Comparison of ENCODE assay signal across 11 cellular contexts in genomic region chr10:96670786-96671185, GRCh38. TPM values are rescaled to one million over a fixed set of nuclear protein-coding genes. Genes with fewer than 3 reads are reported as not detected.
DNase-seq lines count a peak whose midpoint lies in the region; ATAC-seq and TF ChIP-seq lines count a peak whose summit lies in the region.
"Had no signal": no experiment of that assay in that cellular context is flagged by ENCODE, and none has a peak within 500 bp of the region (broad histone marks: within the 10 kb centered on the region; RNA-seq: fewer than 3 reads in every experiment).

No MANE protein-coding gene starts in this region.

- peaks cover 23% of the 10 kb centered on the region; the same call in 1 of the 2 replicates for H4K20me1 ChIP-seq in DOHH2 (ENCODE audit: control insufficient read depth, insufficient read depth, low read depth, low read length)
- no peaks in the 10 kb centered on the region for H4K20me1 ChIP-seq in PC-3 (ENCODE audit: low read length)

- peak overlapping the region; percentile 12; the same call in 1 of the 2 replicates for H3K27ac ChIP-seq in DOHH2 (ENCODE audit: low read depth, low read length)
- H3K27ac ChIP-seq in PC-3 (ENCODE audit: low read length), result no peak overlapping the region
- no peak overlapping the region for H3K27ac ChIP-seq in RWPE1
- H3K27ac ChIP-seq: ascending aorta had no signal

- TF ChIP-seq CTCF in DOHH2 (IDR thresholded peaks at IDR 0.05; ENCODE audit: low read depth, low read length, poor library complexity, severe bottlenecking) (no peak), PC-3 (conservative IDR thresholded peaks at IDR 0.05; ENCODE audit: low read depth, low read length) (no peak), natural killer cell (IDR thresholded peaks at IDR 0.05) (no peak), glutamatergic neuron (IDR thresholded peaks at IDR 0.05; ENCODE audit: partially characterized antibody, unreplicated experiment) (no peak), RWPE1 (conservative IDR thresholded peaks at IDR 0.05; ENCODE audit: low read depth) (no peak)

- peak; percentile 70 for ATAC-seq in PC-3
- ATAC-seq in natural killer cell, result peak; percentile 54 to 81 (median 78)
- ATAC-seq in left cardiac atrium, result no peak

- no peaks in the 10 kb centered on the region for H3K36me3 Mint-ChIP-seq in natural killer cell
- H3K36me3 Mint-ChIP-seq in glutamatergic neuron (ENCODE audit: unreplicated experiment), result no peaks in the 10 kb centered on the region

- CTCF ChIA-PET in PC-3 (lab: Charles Lee), result no interaction called here
- CTCF ChIA-PET in RWPE1 (lab: Yijun Ruan, JAX), result no interaction called here

- DNase-seq in NCI-H1092 treated with DMSO at 0.1 percent for 48 hours (lab: John Stamatoyannopoulos, UW) (peak; percentile 73), PC-3 (peak; percentile 21), natural killer cell (peak; percentile 57), NCI-H446 (lab: John Stamatoyannopoulos, UW) (no peak), glutamatergic neuron (no peak), left cardiac atrium (no peak), RWPE1 (ENCODE audit: low spot score) (no peak)
- DNase-seq: NCI-H82 had no signal

- H3K9me3 Mint-ChIP-seq in natural killer cell, result no peaks in the 10 kb centered on the region
- H3K9me3 Mint-ChIP-seq in glutamatergic neuron (ENCODE audit: unreplicated experiment), result no peaks in the 10 kb centered on the region

- H3K4me3 Mint-ChIP-seq in natural killer cell (peak overlapping the region; percentile 85), glutamatergic neuron (ENCODE audit: unreplicated experiment) (no peak overlapping the region)

- peak overlapping the region; percentile 98 to 99 for H3K27ac Mint-ChIP-seq in natural killer cell
- no peak overlapping the region for H3K27ac Mint-ChIP-seq in glutamatergic neuron (ENCODE audit: unreplicated experiment)

- H3K36me3 ChIP-seq in DOHH2 (ENCODE audit: control insufficient read depth, low read length) (peaks cover 76% of the 10 kb centered on the region), PC-3 (ENCODE audit: low read depth, low read length) (no peaks in the 10 kb centered on the region)
- H3K36me3 ChIP-seq: ascending aorta had no signal

- H3K4me2 ChIP-seq in DOHH2 (ENCODE audit: low read length), result peak overlapping the region; percentile 73
- no peak overlapping the region for H3K4me2 ChIP-seq in PC-3 (ENCODE audit: low read length)

- intact Hi-C loops in PC-3 (cut with micrococcal nuclease), result no loop called here
- intact Hi-C loops in natural killer cell (cut with micrococcal nuclease), result loop anchor here (1.0 to 2.0 kb wide), 4 partner anchors 18 to 84 kb away; partner anchors contain the start of gene TM9SF3
- intact Hi-C loops in left cardiac atrium (cut with DNase I), result no loop called here

- no peaks in the 10 kb centered on the region for H3K9me2 ChIP-seq in DOHH2 (replicated peaks; ENCODE audit: control insufficient read depth, low read length)
- no peaks in the 10 kb centered on the region for H3K9me2 ChIP-seq in PC-3 (replicated peaks; ENCODE audit: low read length)

- H3K27me3 Mint-ChIP-seq in natural killer cell (ENCODE audit: low read depth in 2 of 2), result no peaks in the 10 kb centered on the region
- no peaks in the 10 kb centered on the region for H3K27me3 Mint-ChIP-seq in glutamatergic neuron (ENCODE audit: unreplicated experiment)

- H3K9me3 ChIP-seq in DOHH2 (ENCODE audit: control insufficient read depth, insufficient read depth, low read length) (no peaks in the 10 kb centered on the region), PC-3 (ENCODE audit: low read length) (no peaks in the 10 kb centered on the region)
- H3K9me3 ChIP-seq: ascending aorta had no signal

- peaks cover 100% of the 10 kb centered on the region for H3K79me2 ChIP-seq in DOHH2 (ENCODE audit: control insufficient read depth, low read length)
- no peaks in the 10 kb centered on the region for H3K79me2 ChIP-seq in PC-3 (ENCODE audit: low read length)

- BruUV-seq in PC-3 (replicated peaks; lab: Mats Ljungman, UMichigan), result no TSS peak

- no peak overlapping the region for H3K9ac ChIP-seq in PC-3 (ENCODE audit: low read length)

- H3F3A ChIP-seq in DOHH2 (ENCODE audit: control insufficient read depth, insufficient read depth) (peaks cover 25% of the 10 kb centered on the region), PC-3 (ENCODE audit: low read length, unreplicated experiment) (no peaks in the 10 kb centered on the region)

- H3K4me3 ChIP-seq in DOHH2 (ENCODE audit: low read length) (peak overlapping the region; percentile 56), PC-3 (ENCODE audit: low read length) (no peak overlapping the region)
- H3K4me3 ChIP-seq: ascending aorta had no signal

- POLR2A ChIA-PET in PC-3 (lab: Charles Lee; ENCODE audit: unreplicated experiment) (no interaction called here), RWPE1 (lab: Yijun Ruan, JAX; ENCODE audit: low non-redundant PET) (no interaction called here)

- H3K4me1 Mint-ChIP-seq in natural killer cell (peaks cover 70 to 77% of the 10 kb centered on the region in 2 donors), glutamatergic neuron (ENCODE audit: low read depth, unreplicated experiment) (peaks cover 1% of the 10 kb centered on the region)

- H2AFZ ChIP-seq in PC-3 (ENCODE audit: low read length), result no peak overlapping the region

- no peaks in the 10 kb centered on the region for H3K27me3 ChIP-seq in DOHH2 (ENCODE audit: control insufficient read depth, low read length)
- no peaks in the 10 kb centered on the region for H3K27me3 ChIP-seq in PC-3 (ENCODE audit: low read length)
- H3K27me3 ChIP-seq: ascending aorta had no signal

- H3K4me1 ChIP-seq in DOHH2 (ENCODE audit: control insufficient read depth, low read length) (peaks cover 100% of the 10 kb centered on the region), PC-3 (ENCODE audit: insufficient read depth, low read length) (peaks cover 6% of the 10 kb centered on the region; the same call in 1 of the 2 replicates)
- H3K4me1 ChIP-seq: ascending aorta had no signal

RNA-seq across cellular contexts. Expression of gene PIK3AP1, which starts 49.5 kb away (rescaled TPM):
- total RNA-seq in PC-3 (2014; rRNA removed) (3.7 and 4.7 TPM in 2 replicates), natural killer cell (100 to 1,000 TPM in 1 of 3 donors, 10 to 100 TPM in 2; 95.3 to 137 (median 97.1) TPM), glutamatergic neuron (ENCODE audit: unreplicated experiment) (0.49 TPM), left cardiac atrium (10 to 100 TPM in 1 of 2 donors, 1 to 10 TPM in 1; 5.1 to 10.5 TPM)
- total RNA-seq: endothelial cell of umbilical vein had no signal

Comparison
In these comparisons a context has a peak if more than half of its experiments do, and no peak if none do; other contexts are left out.
1. DNase-seq: peak in NCI-H1092 treated with DMSO at 0.1 percent for 48 hours (single experiment), PC-3 (single experiment) and natural killer cell (single experiment); none in NCI-H446 (0 of 2), glutamatergic neuron (single experiment), left cardiac atrium (single experiment) and RWPE1 (single experiment).
2. ATAC-seq: peak in PC-3 (single experiment) and natural killer cell (3 of 3); none in left cardiac atrium (0 of 2).
3. RNA of gene PIK3AP1, which starts 49.5 kb away (total RNA-seq): 95.3 to 137 TPM in natural killer cell; 5.1 to 10.5 TPM in left cardiac atrium, 3.7 to 4.7 TPM in PC-3 and 0.49 TPM in glutamatergic neuron (single experiment); every median in the first group is over 4 times any median in the second.